In genomic region chr4:13888112-13888511, GRCh38 we compare ENCODE assay signal across 1 cellular context.
A peak's percentile ranks its signal among the peaks of the same experiment; 100 is the strongest.
TF ChIP-seq lines count a peak whose summit lies in the region.

No MANE protein-coding gene starts in this region.

TF ChIP-seq in SK-N-SH, 30 proteins besides CTCF, POLR2A, EP300 and RAD21 (continued from another document):
- TF ChIP-seq, protein P1, sequence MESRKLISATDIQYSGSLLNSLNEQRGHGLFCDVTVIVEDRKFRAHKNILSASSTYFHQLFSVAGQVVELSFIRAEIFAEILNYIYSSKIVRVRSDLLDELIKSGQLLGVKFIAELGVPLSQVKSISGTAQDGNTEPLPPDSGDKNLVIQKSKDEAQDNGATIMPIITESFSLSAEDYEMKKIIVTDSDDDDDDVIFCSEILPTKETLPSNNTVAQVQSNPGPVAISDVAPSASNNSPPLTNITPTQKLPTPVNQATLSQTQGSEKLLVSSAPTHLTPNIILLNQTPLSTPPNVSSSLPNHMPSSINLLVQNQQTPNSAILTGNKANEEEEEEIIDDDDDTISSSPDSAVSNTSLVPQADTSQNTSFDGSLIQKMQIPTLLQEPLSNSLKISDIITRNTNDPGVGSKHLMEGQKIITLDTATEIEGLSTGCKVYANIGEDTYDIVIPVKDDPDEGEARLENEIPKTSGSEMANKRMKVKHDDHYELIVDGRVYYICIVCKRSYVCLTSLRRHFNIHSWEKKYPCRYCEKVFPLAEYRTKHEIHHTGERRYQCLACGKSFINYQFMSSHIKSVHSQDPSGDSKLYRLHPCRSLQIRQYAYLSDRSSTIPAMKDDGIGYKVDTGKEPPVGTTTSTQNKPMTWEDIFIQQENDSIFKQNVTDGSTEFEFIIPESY (IDR thresholded peaks at IDR 0.05; ENCODE audit: borderline replicate concordance, low read depth), result no peak
- no peak for TF ChIP-seq MXI1 (IDR thresholded peaks at IDR 0.05; ENCODE audit: low read depth, low read length)
- TF ChIP-seq RFX5 (IDR thresholded peaks at IDR 0.05; ENCODE audit: low read length), result no peak
- TF ChIP-seq RCOR1 (IDR thresholded peaks at IDR 0.05; ENCODE audit: low read length), result no peak
- TF ChIP-seq SIN3A (IDR thresholded peaks at IDR 0.05; ENCODE audit: borderline replicate concordance, low read depth, low read length), result no peak
- TF ChIP-seq NFIC (IDR thresholded peaks at IDR 0.05; ENCODE audit: borderline replicate concordance), result peak; percentile 51; the same call in 1 of the 2 replicates
- no peak for TF ChIP-seq POLR2AphosphoS5 (IDR thresholded peaks at IDR 0.05; ENCODE audit: low read depth, low read length)
- peak; percentile 87 for TF ChIP-seq JUND (IDR thresholded peaks at IDR 0.05)
- TF ChIP-seq TCF12 (IDR thresholded peaks at IDR 0.05), result peak; percentile 70
- TF ChIP-seq FOSL2 (IDR thresholded peaks at IDR 0.05; ENCODE audit: borderline replicate concordance, low read depth), result peak; percentile 90
- TF ChIP-seq CHD2 (IDR thresholded peaks at IDR 0.05; ENCODE audit: low read length, partially characterized antibody), result no peak
- no peak for TF ChIP-seq NRF1 (IDR thresholded peaks at IDR 0.05; ENCODE audit: low read depth, low read length)
- TF ChIP-seq, protein P2, sequence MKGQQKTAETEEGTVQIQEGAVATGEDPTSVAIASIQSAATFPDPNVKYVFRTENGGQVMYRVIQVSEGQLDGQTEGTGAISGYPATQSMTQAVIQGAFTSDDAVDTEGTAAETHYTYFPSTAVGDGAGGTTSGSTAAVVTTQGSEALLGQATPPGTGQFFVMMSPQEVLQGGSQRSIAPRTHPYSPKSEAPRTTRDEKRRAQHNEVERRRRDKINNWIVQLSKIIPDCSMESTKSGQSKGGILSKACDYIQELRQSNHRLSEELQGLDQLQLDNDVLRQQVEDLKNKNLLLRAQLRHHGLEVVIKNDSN (IDR thresholded peaks at IDR 0.05; ENCODE audit: borderline replicate concordance, low read depth), result no peak
- TF ChIP-seq SMC3 (IDR thresholded peaks at IDR 0.05; ENCODE audit: low read depth, low read length), result no peak
- TF ChIP-seq, protein P3, sequence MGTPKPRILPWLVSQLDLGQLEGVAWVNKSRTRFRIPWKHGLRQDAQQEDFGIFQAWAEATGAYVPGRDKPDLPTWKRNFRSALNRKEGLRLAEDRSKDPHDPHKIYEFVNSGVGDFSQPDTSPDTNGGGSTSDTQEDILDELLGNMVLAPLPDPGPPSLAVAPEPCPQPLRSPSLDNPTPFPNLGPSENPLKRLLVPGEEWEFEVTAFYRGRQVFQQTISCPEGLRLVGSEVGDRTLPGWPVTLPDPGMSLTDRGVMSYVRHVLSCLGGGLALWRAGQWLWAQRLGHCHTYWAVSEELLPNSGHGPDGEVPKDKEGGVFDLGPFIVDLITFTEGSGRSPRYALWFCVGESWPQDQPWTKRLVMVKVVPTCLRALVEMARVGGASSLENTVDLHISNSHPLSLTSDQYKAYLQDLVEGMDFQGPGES (IDR thresholded peaks at IDR 0.05; ENCODE audit: low read depth, low read length), result no peak
- no peak for TF ChIP-seq ELF1 (IDR thresholded peaks at IDR 0.05)
- TF ChIP-seq RXRA (IDR thresholded peaks at IDR 0.05; ENCODE audit: borderline replicate concordance, low read depth), result 0 out of 2 replicates have a peak, but pooled peaks have one; percentile 27
- TF ChIP-seq MEF2A (IDR thresholded peaks at IDR 0.05; ENCODE audit: borderline replicate concordance, low read depth), result 0 out of 2 replicates have a peak, but pooled peaks have one; percentile 8
